1 cellular context compared by ENCODE assay signal in genomic region chr10:124045794-124046355, GRCh38.
TF ChIP-seq lines count a peak whose summit lies in the region.

No MANE protein-coding gene starts in this region.

TF ChIP-seq in endothelial cell of umbilical vein, 7 proteins besides CTCF, POLR2A, EP300 and RAD21:
- TF ChIP-seq FOS (IDR thresholded peaks at IDR 0.05; ENCODE audit: borderline replicate concordance, insufficient read depth, low read length) (no peak), MAX (IDR thresholded peaks at IDR 0.05; ENCODE audit: insufficient read depth, insufficient read length) (no peak), JUN (IDR thresholded peaks at IDR 0.05; ENCODE audit: borderline replicate concordance, insufficient read depth, insufficient read length, low read depth) (no peak), EZH2 (IDR thresholded peaks at IDR 0.05; ENCODE audit: borderline replicate concordance, low read depth, low read length, severe bottlenecking) (no peak), GATA2 (IDR thresholded peaks at IDR 0.05; ENCODE audit: insufficient read depth, insufficient read length, low read depth, low read length) (no peak), POLR2AphosphoS5 (IDR thresholded peaks at IDR 0.05; ENCODE audit: insufficient read depth, low read depth, low read length) (no peak), MYC (IDR thresholded peaks at IDR 0.05; ENCODE audit: low read depth, low read length) (no peak)
